In the genomic region with DNA sequence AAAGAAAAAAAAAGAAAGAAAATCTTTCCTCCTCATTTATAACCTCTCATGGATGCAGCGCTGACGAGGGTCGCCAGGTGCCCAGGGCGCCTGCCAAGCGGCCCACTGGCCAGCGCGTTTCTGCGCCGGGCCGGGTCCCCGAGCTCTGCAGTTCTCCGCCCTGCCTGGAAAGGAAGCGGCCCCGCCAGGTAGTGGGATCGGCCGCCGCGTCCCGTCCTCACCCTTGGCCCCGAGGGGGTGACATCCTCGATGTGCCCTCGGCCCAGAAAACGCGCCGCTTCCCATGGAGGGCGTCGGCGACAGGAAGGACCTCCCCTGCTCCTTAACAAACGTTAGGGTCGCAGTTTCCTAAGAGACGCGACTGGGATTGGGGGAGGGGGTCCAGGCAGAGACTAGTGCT, we compare ENCODE assay signal across 27 cellular contexts. TPM values are rescaled to one million over a fixed set of nuclear protein-coding genes. Genes with fewer than 3 reads are reported as not detected.
A peak's percentile ranks its signal among the peaks of the same experiment; 100 is the strongest.
DNase-seq lines count a peak whose midpoint lies in the region; ATAC-seq, FAIRE-seq and TF ChIP-seq lines count a peak whose summit lies in the region.
"Had no signal": no experiment of that assay in that cellular context is flagged by ENCODE, and none has a peak within 500 bp of the region (broad histone marks: within the 10 kb centered on the region; RNA-seq: fewer than 3 reads in every experiment).

No MANE protein-coding gene starts in this region.

- no peak for ATAC-seq in right cardiac atrium
- ATAC-seq in Right ventricle myocardium superior (ENCODE audit: poor library complexity) = no peak
- ATAC-seq in GM21367 (IDR thresholded peaks at IDR 0.05; ENCODE audit: unreplicated experiment) = no peak
- ATAC-seq: mucosa of descending colon had no signal

- TF ChIP-seq POLR2A in vagina (IDR thresholded peaks at IDR 0.05) = no peak

- H3K9me3 ChIP-seq in right cardiac atrium (ENCODE audit: control insufficient read depth, low read length) (no peaks in the 10 kb centered on the region), NT2/D1 (ENCODE audit: insufficient read depth, low read length) (no peaks in the 10 kb centered on the region), kidney (ENCODE audit: control insufficient read depth in 1 of 2, low read length in 2 of 2) (no peaks in the 10 kb centered on the region), vagina (no peaks in the 10 kb centered on the region)
- H3K9me3 ChIP-seq: adrenal gland, right atrium auricular region had no signal

- no peak for FAIRE-seq in kidney (lab: Jason Lieb, UNC)

- H3K4me1 ChIP-seq in right cardiac atrium (ENCODE audit: control insufficient read depth, insufficient read depth, low read length) (no peaks in the 10 kb centered on the region), NT2/D1 (ENCODE audit: insufficient read depth, insufficient read length) (no peaks in the 10 kb centered on the region), kidney (ENCODE audit: control insufficient read depth in 1 of 2, insufficient read depth in 1 of 2, low read depth in 1 of 2, low read length in 2 of 2) (no peaks in the 10 kb centered on the region), vagina (peaks cover 11% of the 10 kb centered on the region)
- H3K4me1 ChIP-seq: adrenal gland; BLaER1 treated with 17β-estradiol and CSF1 and Interleukin-3, amounts not matched to agents 10 nM and 100 nM; spleen had no signal

- no peak overlapping the region for H3K27ac ChIP-seq in right cardiac atrium (ENCODE audit: low read length)
- H3K27ac ChIP-seq in kidney (ENCODE audit: low read depth in 2 of 2, low read length in 2 of 2) = no peak overlapping the region
- H3K27ac ChIP-seq in vagina = no peak overlapping the region
- H3K27ac ChIP-seq: adrenal gland; BLaER1 treated with 17β-estradiol and CSF1 and Interleukin-3, amounts not matched to agents 10 nM and 100 nM; epithelial cell of prostate; right atrium auricular region; SK-N-MC; spleen had no signal

- 1% methylated on average over 32 of the region's 32 CpGs for WGBS in right cardiac atrium

- DNase-seq in right cardiac atrium = peak in 1 of 3 donors; percentile 33
- DNase-seq in Right ventricle myocardium superior = no peak
- no peak for DNase-seq in NT2/D1 (ENCODE audit: low read depth, low spot score)
- DNase-seq in kidney = peak; percentile 58
- no peak for DNase-seq in vagina (ENCODE audit: extremely low spot score in 2 of 2)
- DNase-seq in NCI-H1694 treated with DMSO at 0.1 percent for 48 hours (lab: John Stamatoyannopoulos, UW) = no peak
- DNase-seq: activated naive CD4-positive, alpha-beta T cell; activated T-cell treated with anti-CD3 and anti-CD28 coated beads, Interleukin-2, amount 50 U/mL, for 48 hours; adrenal gland; COR-L47; DMS79 treated with DMSO at 0.1 percent for 48 hours; head of caudate nucleus; HFFc6; kidney glomerular epithelial cell; NCI-H187 treated with DMSO at 0.1 percent for 48 hours; NCI-H345; NCI-H748 treated with DMSO at 0.1 percent for 48 hours; OCI-M1; spleen; stimulated activated CD4-positive, alpha-beta T cell treated with anti-CD3 and anti-CD28 coated beads, Interleukin-4, amount 100 ng/mL, for 1 hour; T-helper 2 cell had no signal

- H3K9ac ChIP-seq in NT2/D1 (ENCODE audit: insufficient read length, low read depth) (peak overlapping the region; percentile 65), kidney (ENCODE audit: low read length in 2 of 2) (no peak overlapping the region)
- H3K9ac ChIP-seq: BLaER1 treated with 17β-estradiol and CSF1 and Interleukin-3, amounts not matched to agents 10 nM and 100 nM had no signal

- TF ChIP-seq CTCF in kidney (IDR thresholded peaks at IDR 0.05; ENCODE audit: borderline replicate concordance, extremely low read depth, insufficient read depth) = no peak
- no peak for TF ChIP-seq CTCF in vagina (IDR thresholded peaks at IDR 0.05)

- H3K36me3 ChIP-seq in NT2/D1 (ENCODE audit: insufficient read depth, insufficient read length, low read length) (no peaks in the 10 kb centered on the region), kidney (ENCODE audit: control insufficient read depth in 1 of 2, insufficient read depth in 2 of 2, low read length in 2 of 2) (no peaks in the 10 kb centered on the region), vagina (no peaks in the 10 kb centered on the region)
- H3K36me3 ChIP-seq: adrenal gland; BLaER1 treated with 17β-estradiol and CSF1 and Interleukin-3, amounts not matched to agents 10 nM and 100 nM; right atrium auricular region; spleen had no signal

- H3K4me3 ChIP-seq in right cardiac atrium (ENCODE audit: low read length) (peak overlapping the region; percentile 21), NT2/D1 (ENCODE audit: insufficient read length, low read depth) (peak overlapping the region; percentile 34), kidney (ENCODE audit: low read length in 2 of 2) (no peak overlapping the region), vagina (peak overlapping the region; percentile 28 to 38)
- H3K4me3 ChIP-seq: adrenal gland; BLaER1 treated with 17β-estradiol and CSF1 and Interleukin-3, amounts not matched to agents 10 nM and 100 nM; mucosa of descending colon; SK-N-MC had no signal

- H3K27me3 ChIP-seq in right cardiac atrium (ENCODE audit: control insufficient read depth, insufficient read depth) = no peaks in the 10 kb centered on the region
- H3K27me3 ChIP-seq in NT2/D1 (ENCODE audit: insufficient read depth, insufficient read length) = peaks cover 51% of the 10 kb centered on the region
- H3K27me3 ChIP-seq in vagina = no peaks in the 10 kb centered on the region

- intact Hi-C loops in right cardiac atrium (cut with DNase I) = no loop called here
- intact Hi-C loops in Right ventricle myocardium superior (cut with DNase I) = no loop called here
- intact Hi-C loops in kidney (cut with DNase I) = no loop called here
- intact Hi-C loops in vagina (cut with DNase I) = no loop called here

RNA-seq across cellular contexts. Expression of a gene that starts 56.9 kb away (rescaled TPM):
- total RNA-seq in right cardiac atrium (under 1 TPM; 0.17 to 0.51 (median 0.33) TPM), Right ventricle myocardium superior (0.32 TPM), kidney (6.4 TPM), vagina (2.5 TPM)
- polyA plus RNA-seq in right cardiac atrium (0.41 TPM), kidney (ENCODE audit: insufficient read depth, low read depth, low replicate concordance) (2.7 TPM)
- total RNA-seq: right atrium auricular region had no signal

Comparison
In these comparisons a context has a peak if more than half of its experiments do, and no peak if none do; other contexts are left out.
1. H3K4me3 ChIP-seq: peak in right cardiac atrium (single experiment), NT2/D1 (single experiment) and vagina (2 of 2); none in kidney (0 of 2).